In the genomic region with DNA sequence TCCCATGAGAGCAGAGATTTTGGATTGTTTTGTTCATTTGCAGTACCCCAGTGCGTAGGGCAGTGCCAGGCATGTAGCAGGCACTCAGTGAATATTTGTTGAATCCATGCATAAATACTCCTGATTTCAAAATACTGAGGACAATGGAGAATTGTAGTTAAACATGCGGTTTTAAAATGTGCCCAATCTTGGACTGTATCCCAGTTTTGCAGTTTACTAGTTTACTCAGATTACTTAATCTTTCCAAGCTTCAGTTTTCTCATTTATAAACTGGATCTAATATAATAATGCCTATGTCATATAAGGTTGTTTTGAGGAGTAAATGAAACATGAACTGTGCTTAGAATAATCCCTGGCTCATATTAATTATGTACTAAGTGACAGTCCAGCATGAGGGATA, we compare ENCODE assay signal across 15 cellular contexts. TPM values are rescaled to one million over a fixed set of nuclear protein-coding genes. Genes with fewer than 3 reads are reported as not detected.
A peak's percentile ranks its signal among the peaks of the same experiment; 100 is the strongest.
DNase-seq lines count a peak whose midpoint lies in the region; ATAC-seq and TF ChIP-seq lines count a peak whose summit lies in the region.
"Had no signal": no experiment of that assay in that cellular context is flagged by ENCODE, and none has a peak within 500 bp of the region (broad histone marks: within the 10 kb centered on the region; RNA-seq: fewer than 3 reads in every experiment).

No MANE protein-coding gene starts in this region.

- H3K27me3 ChIP-seq in upper lobe of left lung (no peaks in the 10 kb centered on the region), MM.1S (replicated peaks; ENCODE audit: insufficient read depth, low read length) (no peaks in the 10 kb centered on the region)

- no peak for TF ChIP-seq EP300 in upper lobe of left lung (IDR thresholded peaks at IDR 0.05)

- no peaks in the 10 kb centered on the region for H4K20me1 ChIP-seq in MM.1S (ENCODE audit: insufficient read depth, low read length)

- no peaks in the 10 kb centered on the region for H3K9me3 ChIP-seq in upper lobe of left lung
- H3K9me3 ChIP-seq in MM.1S (replicated peaks; ENCODE audit: insufficient read depth, low read length): no peaks in the 10 kb centered on the region

- H3K4me1 ChIP-seq in upper lobe of left lung (peaks cover 24 to 40% (median 26%) of the 10 kb centered on the region in 4 donors), MM.1S (ENCODE audit: low read length) (peaks cover 28% of the 10 kb centered on the region)

- DNase-seq in NCI-H2107 treated with DMSO at 0.1 percent for 48 hours (lab: John Stamatoyannopoulos, UW; ENCODE audit: unreplicated experiment) (peak; percentile 36), NCI-H2107 (lab: John Stamatoyannopoulos, UW) (no peak), left lobe of liver (ENCODE audit: low spot score) (no peak), upper lobe of left lung (no peak), NCI-H774 (lab: John Stamatoyannopoulos, UW) (no peak), epidermal melanocyte (ENCODE audit: insufficient read length, low spot score) (no peak), MM.1S (no peak)
- DNase-seq: 8988T; NCI-H1417; NK-92 treated with Interleukin-12 subunit alpha and Interleukin-12 subunit beta, amount 100 ng/mL, for 24 hours; occipital lobe; stimulated activated CD4-positive, alpha-beta T cell treated with anti-CD3 and anti-CD28 coated beads, Interleukin-2, amount 100 ng/mL, for 48 hours had no signal

- H3K9ac ChIP-seq in MM.1S (ENCODE audit: low read length): no peak overlapping the region

- H3K36me3 ChIP-seq in upper lobe of left lung (no peaks in the 10 kb centered on the region), MM.1S (replicated peaks; ENCODE audit: insufficient read depth, low read length) (no peaks in the 10 kb centered on the region)

- no peak overlapping the region for H3K4me2 ChIP-seq in MM.1S (ENCODE audit: low read depth, low read length)

- H3K79me2 ChIP-seq in MM.1S (ENCODE audit: low read length): no peaks in the 10 kb centered on the region

- TF ChIP-seq POLR2A in upper lobe of left lung (IDR thresholded peaks at IDR 0.05): no peak

- H3K27ac ChIP-seq in angular gyrus (ENCODE audit: low read depth, low read length) (peak overlapping the region; percentile 64), upper lobe of left lung (peak overlapping the region in 3 of 4 donors; percentile 53 to 75 (median 75)), MM.1S (ENCODE audit: low read length) (no peak overlapping the region)

- TF ChIP-seq CTCF in upper lobe of left lung (IDR thresholded peaks at IDR 0.05) (no peak), MM.1S (IDR thresholded peaks at IDR 0.05; ENCODE audit: low read length) (no peak)

- H3K4me3 ChIP-seq in upper lobe of left lung: no peak overlapping the region
- no peak overlapping the region for H3K4me3 ChIP-seq in MM.1S (ENCODE audit: low read length)

- no peaks in the 10 kb centered on the region for H3K9me2 ChIP-seq in MM.1S (replicated peaks; ENCODE audit: insufficient read depth, low read length)

- 51 to 74% methylated on average over 2 of the region's 2 CpGs for WGBS in upper lobe of left lung, 2 donors

- ATAC-seq in left lobe of liver (peak; percentile 56), upper lobe of left lung (ENCODE audit: low FRiP score in 2 of 2) (no peak)
- ATAC-seq: activated CD4-positive, alpha-beta T cell treated with anti-CD3 and anti-CD28 coated beads for 36 hours; stimulated activated naive CD8-positive, alpha-beta T cell treated with anti-CD3 and anti-CD28 coated beads, Interleukin-15, Interleukin-2, amounts not matched to agents 100 U/mL and 50 U/mL, for 24 hours had no signal

- peaks cover 10% of the 10 kb centered on the region for H3F3A ChIP-seq in MM.1S (ENCODE audit: insufficient read depth, low read length)

- H2AFZ ChIP-seq in MM.1S (ENCODE audit: low read length): no peak overlapping the region

RNA-seq across cellular contexts. Expression of a gene that starts 39.0 kb away (rescaled TPM):
- 3.5 TPM for total RNA-seq in left lobe of liver
- 10 to 100 TPM in 3 of 6 donors, 1 to 10 TPM in 3; 5.5 to 17.0 (median 9.9) TPM for total RNA-seq in upper lobe of left lung
